Comparison of ENCODE assay signal across 9 cellular contexts in the genomic region with DNA sequence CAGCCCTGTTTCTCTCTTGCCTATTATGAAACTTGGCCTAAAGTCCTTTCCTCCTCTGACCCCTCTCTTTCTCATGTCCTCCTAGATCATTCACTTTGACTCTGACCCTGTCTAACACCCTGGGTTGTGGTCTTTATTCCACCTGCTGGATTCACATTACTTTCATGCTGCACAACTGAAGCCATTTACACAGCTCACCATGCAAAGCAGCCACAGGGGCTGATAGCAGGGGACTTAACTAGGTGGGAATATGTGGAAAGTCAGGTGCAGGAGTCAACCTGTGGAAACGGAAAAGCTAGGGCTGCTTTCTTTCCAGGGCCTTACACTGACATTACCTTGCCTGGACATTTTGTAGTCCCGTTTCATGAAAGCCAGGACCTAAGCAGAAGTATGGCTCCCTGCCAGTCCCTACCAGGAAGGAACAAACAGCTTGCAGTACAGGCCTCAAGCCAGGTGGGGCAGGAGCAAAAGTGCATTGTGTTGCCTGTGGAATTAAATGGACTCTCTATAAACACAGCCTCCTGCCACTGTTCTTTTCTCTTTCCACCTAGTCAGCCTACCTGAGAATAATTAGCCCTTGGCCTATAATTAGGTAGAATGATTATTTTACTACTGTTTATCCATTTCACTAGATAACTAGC. TPM values are rescaled to one million over a fixed set of nuclear protein-coding genes. Genes with fewer than 3 reads are reported as not detected.
DNase-seq lines count a peak whose midpoint lies in the region; ATAC-seq, FAIRE-seq and TF ChIP-seq lines count a peak whose summit lies in the region.
"Had no signal": no experiment of that assay in that cellular context is flagged by ENCODE, and none has a peak within 500 bp of the region (broad histone marks: within the 10 kb centered on the region; RNA-seq: fewer than 3 reads in every experiment).

No MANE protein-coding gene starts in this region.

- H4K8ac ChIP-seq in H1 (ENCODE audit: extremely low read depth, insufficient read depth, low read length) = no peak overlapping the region

- H3K27me3 ChIP-seq in DOHH2 (ENCODE audit: control insufficient read depth, low read length) = peaks cover 41% of the 10 kb centered on the region
- no peaks in the 10 kb centered on the region for H3K27me3 ChIP-seq in PC-3 (ENCODE audit: low read length)
- H3K27me3 ChIP-seq in H1 (replicated peaks in 1 of 4; ENCODE audit: control insufficient read depth in 3 of 4, extremely low read depth in 1 of 4, insufficient read depth in 3 of 4, low read length in 3 of 4) = no peaks in the 10 kb centered on the region
- H3K27me3 ChIP-seq in mucosa of rectum (ENCODE audit: control insufficient read depth in 2 of 2, insufficient read depth in 2 of 2, low read length in 2 of 2) = no peaks in the 10 kb centered on the region

- TF ChIP-seq RAD21 in H1 (IDR thresholded peaks at IDR 0.05 in 1 of 2, conservative IDR thresholded peaks at IDR 0.05 in 1 of 2; ENCODE audit: low read depth in 2 of 2, low read length in 2 of 2) = no peak; a peak in 1 of 4 replicates

- peak; percentile 48 for TF ChIP-seq CTCF in DOHH2 (IDR thresholded peaks at IDR 0.05; ENCODE audit: low read depth, low read length, poor library complexity, severe bottlenecking)
- peak; percentile 42; the same call in 1 of the 2 replicates for TF ChIP-seq CTCF in PC-3 (conservative IDR thresholded peaks at IDR 0.05; ENCODE audit: low read depth, low read length)
- TF ChIP-seq CTCF in H1 (IDR thresholded peaks at IDR 0.05; ENCODE audit: control extremely low read depth in 1 of 3, insufficient read depth in 1 of 3, low read depth in 1 of 3, low read length in 3 of 3) = peak in 2 of 3 experiments; percentile 35 to 58; a peak in 3 of 4 replicates

- TF ChIP-seq EP300 in H1 (IDR thresholded peaks at IDR 0.05; ENCODE audit: borderline replicate concordance in 1 of 2, low read depth in 2 of 2, low read length in 2 of 2) = no peak

- no peak overlapping the region for H3K56ac ChIP-seq in H1 (replicated peaks; ENCODE audit: insufficient read length, low read depth, low read length)

- POLR2A ChIA-PET in PC-3 (lab: Charles Lee; ENCODE audit: unreplicated experiment) = interaction anchor here (0.5 to 0.6 kb wide), 2 partner anchors 98 to 290 kb away, joined by 3 to 5 read pairs; no protein-coding TSS in a partner anchor
- POLR2A ChIA-PET in H1 (lab: Charles Lee; ENCODE audit: partially characterized antibody) = interaction anchor here (0.9 to 2.2 kb wide), 2 partner anchors 11 to 13 kb away, joined by 4 to 12 read pairs; a partner anchor contains a TSS

- H3K4me1 ChIP-seq in DOHH2 (ENCODE audit: control insufficient read depth, low read length) = no peaks in the 10 kb centered on the region
- peaks cover 29% of the 10 kb centered on the region for H3K4me1 ChIP-seq in PC-3 (ENCODE audit: insufficient read depth, low read length)
- no peaks in the 10 kb centered on the region for H3K4me1 ChIP-seq in H1 (replicated peaks in 1 of 4; ENCODE audit: control insufficient read depth in 3 of 4, insufficient read depth in 4 of 4, low read length in 3 of 4)
- peaks cover 13 to 19% of the 10 kb centered on the region in 2 donors for H3K4me1 ChIP-seq in mucosa of rectum (ENCODE audit: control insufficient read depth in 2 of 2, insufficient read depth in 2 of 2, low read length in 2 of 2)
- H3K4me1 ChIP-seq: SJCRH30 had no signal

- H4K5ac ChIP-seq in H1 (ENCODE audit: insufficient read length, low read depth, low read length) = no peak overlapping the region

- H3K27ac ChIP-seq in DOHH2 (ENCODE audit: low read depth, low read length) (no peak overlapping the region), PC-3 (ENCODE audit: low read length) (0 out of 2 replicates have a peak overlapping the region, but pooled peaks have one; percentile 5), H1 (ENCODE audit: low read depth, low read length) (no peak overlapping the region), mucosa of rectum (ENCODE audit: low read depth in 2 of 2, low read length in 2 of 2) (peak overlapping the region; percentile 23 to 44)
- H3K27ac ChIP-seq: SJCRH30 had no signal

- WGBS in H1 (ENCODE audit: extremely low coverage in 1 of 2, insufficient coverage in 1 of 2, insufficient read length in 1 of 2, insufficient replicate concordance in 2 of 2, low coverage in 1 of 2, low lambda C conversion rate in 2 of 2, missing lambda C conversion rate in 1 of 2), 2 experiments = 81% methylated on average over 2 of the region's 2 CpGs; no CpG with 5 or more reads in 1 of the 2 experiments

- ATAC-seq in PC-3 (peak; percentile 92), HG03565 (IDR thresholded peaks at IDR 0.05; ENCODE audit: unreplicated experiment) (no peak)

- H3K79me2 ChIP-seq in DOHH2 (ENCODE audit: control insufficient read depth, low read length) (no peaks in the 10 kb centered on the region), PC-3 (ENCODE audit: low read length) (peaks cover 25% of the 10 kb centered on the region), H1 (ENCODE audit: control insufficient read depth in 1 of 2, insufficient read depth in 2 of 2, low read length in 2 of 2) (no peaks in the 10 kb centered on the region)

- no TSS peak for BruUV-seq in PC-3 (replicated peaks; lab: Mats Ljungman, UMichigan)

- H2AK5ac ChIP-seq in H1 (ENCODE audit: low read depth, low read length) = no peak overlapping the region

- H2BK120ac ChIP-seq in H1 (replicated peaks; ENCODE audit: low read depth, low read length) = no peak overlapping the region

- CTCF ChIA-PET in PC-3 (lab: Charles Lee) = interaction anchor here (0.5 to 1.0 kb wide), 3 partner anchors 17 to 28 kb away, joined by 3 to 4 read pairs (median 3); no protein-coding TSS in a partner anchor
- CTCF ChIA-PET in H1 (lab: Charles Lee; ENCODE audit: partially characterized antibody) = interaction anchor here (0.9 to 5.9 kb wide), 15 partner anchors 9 to 431 kb away, joined by 3 to 47 read pairs (median 11); no protein-coding TSS in a partner anchor

- no peak for FAIRE-seq in HTR-8/SVneo (lab: Jason Lieb, UNC)
- FAIRE-seq in H1 (lab: Jason Lieb, UNC) = no peak

- H3K79me1 ChIP-seq in H1 (ENCODE audit: low read depth, low read length) = no peaks in the 10 kb centered on the region

- DNase-seq in HTR-8/SVneo (ENCODE audit: insufficient read length, low spot score) = peak; percentile 37
- DNase-seq in PC-3 = peak; percentile 80
- DNase-seq in H1 (ENCODE audit: low read depth in 1 of 2, low spot score in 2 of 2) = no peak
- DNase-seq in central memory CD4-positive, alpha-beta T cell = no peak
- DNase-seq in inferior parietal cortex (ENCODE audit: extremely low spot score) = no peak

- H2BK15ac ChIP-seq in H1 (ENCODE audit: low read length) = no peak overlapping the region

- H2BK12ac ChIP-seq in H1 (ENCODE audit: low read depth, low read length) = no peak overlapping the region

- H3K9ac ChIP-seq in PC-3 (ENCODE audit: low read length) (no peak overlapping the region), H1 (replicated peaks in 1 of 4; ENCODE audit: extremely low read depth in 1 of 4, low read depth in 3 of 4, low read length in 3 of 4) (no peak overlapping the region), mucosa of rectum (ENCODE audit: low read depth in 1 of 2, low read length in 2 of 2) (no peak overlapping the region)

- no peak overlapping the region for H4K91ac ChIP-seq in H1 (replicated peaks; ENCODE audit: insufficient read length, low read length)

- no peak overlapping the region for H3K4me3 ChIP-seq in DOHH2 (ENCODE audit: low read length)
- no peak overlapping the region for H3K4me3 ChIP-seq in PC-3 (ENCODE audit: low read length)
- H3K4me3 ChIP-seq in H1 (ENCODE audit: extremely low read depth in 1 of 4, insufficient read depth in 2 of 4, low read depth in 3 of 4, low read length in 4 of 4) = no peak overlapping the region
- H3K4me3 ChIP-seq in mucosa of rectum (ENCODE audit: low read length in 2 of 2) = peak overlapping the region in 1 of 2 donors; percentile 2
- H3K4me3 ChIP-seq: SJCRH30 had no signal

- no peaks in the 10 kb centered on the region; the same call in 1 of the 2 replicates for H3K23me2 ChIP-seq in H1 (ENCODE audit: low read depth, low read length)

- no peak overlapping the region for H2BK5ac ChIP-seq in H1 (ENCODE audit: low read depth, low read length)

- H3K36me3 ChIP-seq in DOHH2 (ENCODE audit: control insufficient read depth, low read length) = no peaks in the 10 kb centered on the region
- H3K36me3 ChIP-seq in PC-3 (ENCODE audit: low read depth, low read length) = no peaks in the 10 kb centered on the region
- no peaks in the 10 kb centered on the region for H3K36me3 ChIP-seq in H1 (ENCODE audit: control insufficient read depth in 2 of 4, insufficient read depth in 4 of 4, low read length in 3 of 4)
- peaks cover 0 to 7% of the 10 kb centered on the region in 2 donors for H3K36me3 ChIP-seq in mucosa of rectum (ENCODE audit: control insufficient read depth in 2 of 2, insufficient read depth in 2 of 2, low read length in 2 of 2)
- H3K36me3 ChIP-seq: SJCRH30 had no signal

- H3K9me3 ChIP-seq in DOHH2 (ENCODE audit: control insufficient read depth, insufficient read depth, low read length) (no peaks in the 10 kb centered on the region), PC-3 (ENCODE audit: low read length) (no peaks in the 10 kb centered on the region), H1 (ENCODE audit: insufficient read depth in 2 of 2, low read depth in 1 of 2, low read length in 1 of 2) (no peaks in the 10 kb centered on the region), mucosa of rectum (ENCODE audit: control insufficient read depth in 2 of 2, low read length in 2 of 2) (no peaks in the 10 kb centered on the region)
- H3K9me3 ChIP-seq: SJCRH30 had no signal

- no peak overlapping the region for H2AFZ ChIP-seq in PC-3 (ENCODE audit: low read length)
- H2AFZ ChIP-seq in H1 (ENCODE audit: low read length) = 0 out of 2 replicates have a peak overlapping the region, but pooled peaks have one; percentile 76

- no peak overlapping the region for H2BK20ac ChIP-seq in H1 (ENCODE audit: low read length)

- H3K9me2 ChIP-seq in DOHH2 (replicated peaks; ENCODE audit: control insufficient read depth, low read length) = no peaks in the 10 kb centered on the region
- no peaks in the 10 kb centered on the region for H3K9me2 ChIP-seq in PC-3 (replicated peaks; ENCODE audit: low read length)

- no peak overlapping the region for H3K14ac ChIP-seq in H1 (ENCODE audit: insufficient read length)

- TF ChIP-seq POLR2A in H1 (IDR thresholded peaks at IDR 0.05; ENCODE audit: control extremely low read depth in 1 of 2, low read depth in 2 of 2, low read length in 2 of 2) = no peak

- H3K4ac ChIP-seq in H1 (replicated peaks; ENCODE audit: insufficient read length, low read depth, low read length) = no peak overlapping the region

- H3F3A ChIP-seq in DOHH2 (ENCODE audit: control insufficient read depth, insufficient read depth) (no peaks in the 10 kb centered on the region), PC-3 (ENCODE audit: low read length, unreplicated experiment) (no peaks in the 10 kb centered on the region)

- no peak overlapping the region for H3K4me2 ChIP-seq in DOHH2 (ENCODE audit: low read length)
- no peak overlapping the region for H3K4me2 ChIP-seq in PC-3 (ENCODE audit: low read length)
- H3K4me2 ChIP-seq in H1 (ENCODE audit: insufficient read depth in 1 of 2, low read depth in 2 of 2, low read length in 2 of 2) = no peak overlapping the region

- no peak overlapping the region for H3K18ac ChIP-seq in H1 (ENCODE audit: extremely low read depth, low read length)

- H4K20me1 ChIP-seq in DOHH2 (ENCODE audit: control insufficient read depth, insufficient read depth, low read depth, low read length) (no peaks in the 10 kb centered on the region), PC-3 (ENCODE audit: low read length) (no peaks in the 10 kb centered on the region), H1 (replicated peaks in 1 of 2; ENCODE audit: control insufficient read depth in 1 of 2, insufficient read depth in 2 of 2, low read length in 2 of 2) (no peaks in the 10 kb centered on the region)

- intact Hi-C loops in PC-3 (cut with micrococcal nuclease) = loop anchor here (2.0 kb wide), 1 partner anchor 35 kb away; no protein-coding TSS in a partner anchor

- H3K23ac ChIP-seq in H1 (ENCODE audit: insufficient read length) = no peak overlapping the region

RNA-seq across cellular contexts. Expression of a gene that starts 11.8 kb away (rescaled TPM):
- 11.9 and 15.6 TPM in 2 replicates for total RNA-seq in PC-3 (2014; rRNA removed)
- 6.6 and 7.5 TPM in 2 replicates for total RNA-seq in H1 (2021; fragmentation: NEBNext Ultra II Directional; extraction: Animal tissue kit (Norgen Biotek cat#: 25700))
- 4.9 and 8.9 TPM in 2 replicates for polyA plus RNA-seq in H1 (2011; rRNA removed)
- 6.7 TPM for polyA plus RNA-seq in H1 (2011; cell fraction: cytosol; rRNA removed)
- 32.7 TPM for polyA plus RNA-seq in H1 (2011; cell fraction: nucleus; rRNA removed)
- 7.2 to 11.0 TPM (median 9.3 TPM) in 4 replicates for polyA plus RNA-seq in H1 (2012, experiment 1 of 2)
- polyA plus RNA-seq in H1 (2012, experiment 2 of 2) = 7.4 TPM
- 3.5 TPM for polyA plus RNA-seq in H1 (2013, experiment 1 of 2)
- 3.6 TPM for polyA plus RNA-seq in H1 (2013, experiment 2 of 2)
- 2.6 and 4.0 TPM in 2 replicates for polyA minus RNA-seq in H1 (2011; rRNA and poly(A)+ RNA removed)
- polyA minus RNA-seq in H1 (2011; cell fraction: cytosol; rRNA and poly(A)+ RNA removed) = 4.4 TPM
- polyA minus RNA-seq in H1 (2011; cell fraction: nucleus; rRNA and poly(A)+ RNA removed) = 5.1 TPM

RNA-seq across cellular contexts. Expression of a gene that starts 50.5 kb away (rescaled TPM):
- 43.0 and 56.1 TPM in 2 replicates for total RNA-seq in PC-3 (2014; rRNA removed)
- 49.7 and 52.7 TPM in 2 replicates for total RNA-seq in H1 (2021; fragmentation: NEBNext Ultra II Directional; extraction: Animal tissue kit (Norgen Biotek cat#: 25700))
- 71.0 and 100 TPM in 2 replicates for polyA plus RNA-seq in H1 (2011; rRNA removed)
- polyA plus RNA-seq in H1 (2011; cell fraction: cytosol; rRNA removed) = 36.9 TPM
- polyA plus RNA-seq in H1 (2011; cell fraction: nucleus; rRNA removed) = 132 TPM
- polyA plus RNA-seq in H1 (2012, experiment 1 of 2) = 25.4 to 43.5 TPM (median 38.6 TPM) in 4 replicates
- polyA plus RNA-seq in H1 (2012, experiment 2 of 2) = 33.3 TPM
- 52.6 TPM for polyA plus RNA-seq in H1 (2013, experiment 1 of 2)
- polyA plus RNA-seq in H1 (2013, experiment 2 of 2) = 57.2 TPM
- 81.3 and 92.0 TPM in 2 replicates for polyA minus RNA-seq in H1 (2011; rRNA and poly(A)+ RNA removed)
- polyA minus RNA-seq in H1 (2011; cell fraction: cytosol; rRNA and poly(A)+ RNA removed) = 34.3 TPM
- polyA minus RNA-seq in H1 (2011; cell fraction: nucleus; rRNA and poly(A)+ RNA removed) = 54.0 TPM

Comparison
In these comparisons a context has a peak if more than half of its experiments do, and no peak if none do; other contexts are left out.
1. H3K27ac ChIP-seq: peak in PC-3 (single experiment) and mucosa of rectum (2 of 2); none in DOHH2 (single experiment) and H1 (single experiment).
2. DNase-seq: peak in HTR-8/SVneo (single experiment) and PC-3 (single experiment); none in H1 (0 of 2), central memory CD4-positive, alpha-beta T cell (single experiment) and inferior parietal cortex (single experiment).
3. Peak in every context shown above with its lines, with median percentiles within 50 percentile points of each other: CTCF ChIP-seq.